In the genomic region with DNA sequence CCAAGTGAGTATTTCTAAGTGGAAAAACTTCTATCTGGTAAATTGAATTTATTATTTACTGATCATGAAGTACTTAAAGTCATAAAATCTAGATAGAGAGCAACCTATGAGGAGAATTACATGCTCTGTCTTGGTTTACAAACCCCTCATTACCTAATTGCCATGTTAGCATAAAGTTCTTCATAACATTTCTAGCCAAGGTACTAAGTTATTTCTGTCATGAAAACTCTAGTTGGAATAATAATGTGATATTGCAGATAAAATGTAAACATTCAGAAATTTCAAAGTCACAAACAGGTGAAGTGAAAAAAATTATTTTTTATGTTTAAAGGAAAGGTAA, we compare ENCODE assay signal across 24 cellular contexts.
"Had no signal": no experiment of that assay in that cellular context is flagged by ENCODE, and none has a peak within 500 bp of the region (broad histone marks: within the 10 kb centered on the region; RNA-seq: fewer than 3 reads in every experiment).

No MANE protein-coding gene starts in this region.

- DNase-seq: cortex of kidney; endodermal cell; esophagus squamous epithelium; foreskin melanocyte; hypothalamus; immature natural killer cell; natural killer cell; pancreas; right lobe of liver; stimulated activated CD4-positive, alpha-beta T cell treated with anti-CD3 and anti-CD28 coated beads, Interleukin-2, amount 100 ng/mL, for 24 hours; stimulated activated CD4-positive, alpha-beta T cell treated with anti-CD3 and anti-CD28 coated beads, Interleukin-4, amount 100 ng/mL, for 24 hours; stimulated activated naive CD4-positive, alpha-beta T cell treated with Interleukin-2 at 50 U/mL for 16 hours; stomach; thyroid gland; trophoblast cell had no signal

- H3K9me3 Mint-ChIP-seq: endodermal cell; memory B cell; neural crest cell; stimulated activated effector memory CD8-positive, alpha-beta T cell treated with anti-CD3 and anti-CD28 coated beads, Interleukin-12 subunit alpha, Interleukin-12 subunit beta, amount 100 ng/mL, for 72 hours had no signal

- H3K27ac ChIP-seq: esophagus squamous epithelium, neutrophil, pancreas, stomach, thyroid gland, vagina had no signal

- H3K4me1 Mint-ChIP-seq: immature natural killer cell; natural killer cell; stimulated activated effector memory CD8-positive, alpha-beta T cell treated with anti-CD3 and anti-CD28 coated beads, Interleukin-12 subunit alpha, Interleukin-12 subunit beta, amount 100 ng/mL, for 72 hours had no signal

- H3K27me3 Mint-ChIP-seq: progenitor cell of endocrine pancreas had no signal

- H3K4me3 Mint-ChIP-seq: endodermal cell; immature natural killer cell; memory B cell; natural killer cell; neural crest cell; stimulated activated effector memory CD8-positive, alpha-beta T cell treated with anti-CD3 and anti-CD28 coated beads, Interleukin-12 subunit alpha, Interleukin-12 subunit beta, amount 100 ng/mL, for 72 hours had no signal

- H3K36me3 ChIP-seq: esophagus squamous epithelium, neutrophil, pancreas, right lobe of liver, stomach, thyroid gland, vagina had no signal

- FAIRE-seq: endothelial cell of umbilical vein, keratinocyte had no signal

- H3K27ac Mint-ChIP-seq: endodermal cell; immature natural killer cell; memory B cell; natural killer cell; progenitor cell of endocrine pancreas; stimulated activated effector memory CD8-positive, alpha-beta T cell treated with anti-CD3 and anti-CD28 coated beads, Interleukin-12 subunit alpha, Interleukin-12 subunit beta, amount 100 ng/mL, for 72 hours had no signal

- H3K27me3 ChIP-seq: esophagus squamous epithelium, pancreas, right lobe of liver, stomach, thyroid gland, vagina had no signal

- H3K4me1 ChIP-seq: esophagus squamous epithelium, thyroid gland, vagina had no signal

- H3K4me3 ChIP-seq: esophagus squamous epithelium, lung, pancreas, stomach, thyroid gland, vagina had no signal

- ATAC-seq: natural killer cell; stimulated activated effector memory CD8-positive, alpha-beta T cell treated with anti-CD3 and anti-CD28 coated beads, Interleukin-12 subunit alpha, Interleukin-12 subunit beta, amount 100 ng/mL, for 72 hours had no signal

- H3K9me3 ChIP-seq: esophagus squamous epithelium, neutrophil, pancreas, right lobe of liver, stomach, thyroid gland, vagina had no signal
